Comparison of ENCODE assay signal across 10 cellular contexts in genomic region chrX:105822138-105823091, GRCh38. TPM values are rescaled to one million over a fixed set of nuclear protein-coding genes. Genes with fewer than 3 reads are reported as not detected.
DNase-seq lines count a peak whose midpoint lies in the region; ATAC-seq and TF ChIP-seq lines count a peak whose summit lies in the region.
"Had no signal": no experiment of that assay in that cellular context is flagged by ENCODE, and none has a peak within 500 bp of the region (broad histone marks: within the 10 kb centered on the region; RNA-seq: fewer than 3 reads in every experiment).

A gene with protein sequence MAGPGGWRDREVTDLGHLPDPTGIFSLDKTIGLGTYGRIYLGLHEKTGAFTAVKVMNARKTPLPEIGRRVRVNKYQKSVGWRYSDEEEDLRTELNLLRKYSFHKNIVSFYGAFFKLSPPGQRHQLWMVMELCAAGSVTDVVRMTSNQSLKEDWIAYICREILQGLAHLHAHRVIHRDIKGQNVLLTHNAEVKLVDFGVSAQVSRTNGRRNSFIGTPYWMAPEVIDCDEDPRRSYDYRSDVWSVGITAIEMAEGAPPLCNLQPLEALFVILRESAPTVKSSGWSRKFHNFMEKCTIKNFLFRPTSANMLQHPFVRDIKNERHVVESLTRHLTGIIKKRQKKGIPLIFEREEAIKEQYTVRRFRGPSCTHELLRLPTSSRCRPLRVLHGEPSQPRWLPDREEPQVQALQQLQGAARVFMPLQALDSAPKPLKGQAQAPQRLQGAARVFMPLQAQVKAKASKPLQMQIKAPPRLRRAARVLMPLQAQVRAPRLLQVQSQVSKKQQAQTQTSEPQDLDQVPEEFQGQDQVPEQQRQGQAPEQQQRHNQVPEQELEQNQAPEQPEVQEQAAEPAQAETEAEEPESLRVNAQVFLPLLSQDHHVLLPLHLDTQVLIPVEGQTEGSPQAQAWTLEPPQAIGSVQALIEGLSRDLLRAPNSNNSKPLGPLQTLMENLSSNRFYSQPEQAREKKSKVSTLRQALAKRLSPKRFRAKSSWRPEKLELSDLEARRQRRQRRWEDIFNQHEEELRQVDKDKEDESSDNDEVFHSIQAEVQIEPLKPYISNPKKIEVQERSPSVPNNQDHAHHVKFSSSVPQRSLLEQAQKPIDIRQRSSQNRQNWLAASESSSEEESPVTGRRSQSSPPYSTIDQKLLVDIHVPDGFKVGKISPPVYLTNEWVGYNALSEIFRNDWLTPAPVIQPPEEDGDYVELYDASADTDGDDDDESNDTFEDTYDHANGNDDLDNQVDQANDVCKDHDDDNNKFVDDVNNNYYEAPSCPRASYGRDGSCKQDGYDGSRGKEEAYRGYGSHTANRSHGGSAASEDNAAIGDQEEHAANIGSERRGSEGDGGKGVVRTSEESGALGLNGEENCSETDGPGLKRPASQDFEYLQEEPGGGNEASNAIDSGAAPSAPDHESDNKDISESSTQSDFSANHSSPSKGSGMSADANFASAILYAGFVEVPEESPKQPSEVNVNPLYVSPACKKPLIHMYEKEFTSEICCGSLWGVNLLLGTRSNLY (N-terminal part only) (plus strand): TSS chrX:105822539. CDS start chrX:105822846, 307 bp downstream.

- no peak for TF ChIP-seq CTCF in omental fat pad (IDR thresholded peaks at IDR 0.05)

- peak; percentile 62 for DNase-seq in Right ventricle myocardium inferior (ENCODE audit: missing footprints)
- DNase-seq in cardiac septum (ENCODE audit: low spot score), result no peak
- DNase-seq in left cardiac atrium, result peak; percentile 20
- DNase-seq in omental fat pad (ENCODE audit: low spot score), result no peak
- DNase-seq in NCI-H2196 (lab: John Stamatoyannopoulos, UW; ENCODE audit: unreplicated experiment), result no peak
- DNase-seq in GM19240 (ENCODE audit: insufficient read length, low spot score), result no peak
- DNase-seq in caudate nucleus (lab: John Stamatoyannopoulos, UW), result no peak
- DNase-seq: NCI-H1694 treated with DMSO at 0.1 percent for 48 hours; stimulated activated naive CD8-positive, alpha-beta T cell treated with anti-CD3 and anti-CD28 coated beads, Interleukin-15, amount 100 ng/mL, for 72 hours had no signal

- intact Hi-C loops in Right ventricle myocardium inferior (cut with DNase I), result no loop called here
- intact Hi-C loops in cardiac septum (cut with DNase I), result no loop called here
- intact Hi-C loops in left cardiac atrium (cut with DNase I), result no loop called here

- ATAC-seq in Right ventricle myocardium inferior (peak; percentile 63), left cardiac atrium (peak; percentile 50 to 71), omental fat pad (ENCODE audit: low FRiP score) (peak; percentile 64), GM21515 (IDR thresholded peaks at IDR 0.05; ENCODE audit: unreplicated experiment) (no peak)
- ATAC-seq: stimulated activated naive CD8-positive, alpha-beta T cell treated with anti-CD3 and anti-CD28 coated beads, Interleukin-15, amount 100 ng/mL, for 72 hours had no signal

- H3K27ac ChIP-seq in caudate nucleus (ENCODE audit: low read depth, low read length), result no peak within 1 kb of the TSS

RNA-seq across cellular contexts. Expression of the gene that starts here (rescaled TPM):
- total RNA-seq in Right ventricle myocardium inferior, result 2.1 TPM
- 4.9 TPM for total RNA-seq in cardiac septum
- total RNA-seq in left cardiac atrium, result 1 to 10 TPM in 1 of 2 donors, under 1 TPM in 1; 0.44 to 1.4 TPM
- total RNA-seq in omental fat pad, result 10 to 100 TPM in 1 of 4 donors, 1 to 10 TPM in 2, under 1 TPM in 1; 0.96 to 10.7 (median 1.5) TPM

Comparison
In these comparisons a context has a peak if more than half of its experiments do, and no peak if none do; other contexts are left out.
1. DNase-seq: peak in Right ventricle myocardium inferior (single experiment) and left cardiac atrium (single experiment); none in cardiac septum (single experiment), omental fat pad (single experiment), NCI-H2196 (single experiment), GM19240 (single experiment) and caudate nucleus (0 of 61).